In genomic region chr15:77870195-77871065, GRCh38 we compare ENCODE assay signal across 8 cellular contexts.
DNase-seq lines count a peak whose midpoint lies in the region; ATAC-seq and TF ChIP-seq lines count a peak whose summit lies in the region.

No MANE protein-coding gene starts in this region.

- no peak overlapping the region for H3K4me3 ChIP-seq in Jurkat, Clone E6-1 (ENCODE audit: low read length)
- H3K4me3 ChIP-seq in brain microvascular endothelial cell (ENCODE audit: low read depth, low read length): no peak overlapping the region

- in situ Hi-C loops in brain microvascular endothelial cell (cut with HindIII; ENCODE audit: low pct_ligation_motif_present, low sequenced_read_pairs): no loop called here

- DNase-seq in NCI-H524 (lab: John Stamatoyannopoulos, UW): peak; percentile 47 to 77
- no peak for DNase-seq in NCI-H524 treated with DMSO at 0.1 percent for 48 hours (lab: John Stamatoyannopoulos, UW)
- DNase-seq in Jurkat, Clone E6-1 (ENCODE audit: low read depth, low spot score): peak; percentile 10
- peak; percentile 52 for DNase-seq in SKM-1 treated with dmso at 0.1 percent for 144 hours (lab: John Stamatoyannopoulos, UW; ENCODE audit: unreplicated experiment)
- peak; percentile 57 for DNase-seq in brain microvascular endothelial cell
- peak; percentile 93 for DNase-seq in islet precursor cell
- peak; percentile 51 to 69 for DNase-seq in stimulated activated CD4-positive, alpha-beta T cell treated with anti-CD3 and anti-CD28 coated beads, Interleukin-2, amount 100 ng/mL, for 24 hours

- no peak overlapping the region for H3K27ac ChIP-seq in brain microvascular endothelial cell

- peak; percentile 87 for TF ChIP-seq CTCF in brain microvascular endothelial cell (IDR thresholded peaks at IDR 0.05; ENCODE audit: low read depth, low read length, missing control alignments)

- no peaks in the 10 kb centered on the region for H3K36me3 ChIP-seq in brain microvascular endothelial cell (replicated peaks)

- ATAC-seq in GM18858 (IDR thresholded peaks at IDR 0.05; ENCODE audit: unreplicated experiment): no peak

- no peaks in the 10 kb centered on the region for H3K27me3 ChIP-seq in brain microvascular endothelial cell (replicated peaks)
